In genomic region chr14:99202516-99202915, GRCh38 we compare ENCODE assay signal across 21 cellular contexts.
A peak's percentile ranks its signal among the peaks of the same experiment; 100 is the strongest.
DNase-seq lines count a peak whose midpoint lies in the region; ATAC-seq and TF ChIP-seq lines count a peak whose summit lies in the region.
"Had no signal": no experiment of that assay in that cellular context is flagged by ENCODE, and none has a peak within 500 bp of the region (broad histone marks: within the 10 kb centered on the region; RNA-seq: fewer than 3 reads in every experiment).

No MANE protein-coding gene starts in this region.

- H2AK5ac ChIP-seq in trophoblast cell (ENCODE audit: low read length), result peak overlapping the region; percentile 16

- POLR2A ChIA-PET in activated naive CD8-positive, alpha-beta T cell treated with anti-CD3 and anti-CD28 coated beads, Interleukin-2, amount 10 ng/mL, durations not matched to agents 7 days and 5 days (lab: Charles Lee), result interaction anchor here (0.5 to 5.5 kb wide), 9 partner anchors 11 to 207 kb away, joined by 3 to 28 read pairs (median 4); partner anchors contain the start of gene BCL11B

- no peak overlapping the region for H3K9ac ChIP-seq in trophoblast cell (ENCODE audit: low read length)

- no peaks in the 10 kb centered on the region for H3K27me3 ChIP-seq in trophoblast cell (ENCODE audit: insufficient read depth, low read length)
- H3K27me3 ChIP-seq: adrenal gland, transverse colon had no signal

- H3K4me2 ChIP-seq in trophoblast cell (ENCODE audit: low read length), result no peak overlapping the region

- intact Hi-C loops in mucosa of descending colon (cut with DNase I, micrococcal nuclease), result no loop called here

- no peaks in the 10 kb centered on the region for H3K9me3 Mint-ChIP-seq in activated T-cell treated with anti-CD3 and anti-CD28 coated beads, Interleukin-2, amount 50 U/mL, for 4 hours
- no peaks in the 10 kb centered on the region for H3K9me3 Mint-ChIP-seq in activated naive CD8-positive, alpha-beta T cell treated with anti-CD3 and anti-CD28 coated beads, Interleukin-2, amount 10 ng/mL, durations not matched to agents 7 days and 5 days
- H3K9me3 Mint-ChIP-seq: stimulated activated memory B cell treated with anti-CD40 and anti-IgM and Interleukin-4, amounts not matched to agents 10 μg/mL and 1 μg/mL and 100 μg/mL, for 72 hours had no signal

- H3K4me1 Mint-ChIP-seq in activated T-cell treated with anti-CD3 and anti-CD28 coated beads, Interleukin-2, amount 50 U/mL, for 4 hours (ENCODE audit: low read depth), result peaks cover 100% of the 10 kb centered on the region
- peaks cover 92% of the 10 kb centered on the region for H3K4me1 Mint-ChIP-seq in activated naive CD8-positive, alpha-beta T cell treated with anti-CD3 and anti-CD28 coated beads, Interleukin-2, amount 10 ng/mL, durations not matched to agents 7 days and 5 days
- H3K4me1 Mint-ChIP-seq: stimulated activated memory B cell treated with anti-CD40 and anti-IgM and Interleukin-4, amounts not matched to agents 10 μg/mL and 1 μg/mL and 100 μg/mL, for 72 hours had no signal

- no peak overlapping the region for H3K23ac ChIP-seq in trophoblast cell (ENCODE audit: low read length)

- no peak overlapping the region for H4K91ac ChIP-seq in trophoblast cell (ENCODE audit: low read depth, low read length)

- H2BK5ac ChIP-seq in trophoblast cell (ENCODE audit: low read depth, low read length, poor library complexity), result no peak overlapping the region

- no peak for TF ChIP-seq CTCF in mucosa of descending colon (IDR thresholded peaks at IDR 0.05)

- H4K12ac ChIP-seq in trophoblast cell (ENCODE audit: low read depth, low read length), result no peak overlapping the region

- no peak overlapping the region for H2AFZ ChIP-seq in trophoblast cell (ENCODE audit: insufficient read depth, low read length, poor library complexity)

- no peaks in the 10 kb centered on the region for H3K27me3 Mint-ChIP-seq in activated T-cell treated with anti-CD3 and anti-CD28 coated beads, Interleukin-2, amount 50 U/mL, for 4 hours (ENCODE audit: low read depth)
- no peaks in the 10 kb centered on the region for H3K27me3 Mint-ChIP-seq in activated naive CD8-positive, alpha-beta T cell treated with anti-CD3 and anti-CD28 coated beads, Interleukin-2, amount 10 ng/mL, durations not matched to agents 7 days and 5 days
- H3K27me3 Mint-ChIP-seq: stimulated activated memory B cell treated with anti-CD40 and anti-IgM and Interleukin-4, amounts not matched to agents 10 μg/mL and 1 μg/mL and 100 μg/mL, for 72 hours had no signal

- H3K36me3 ChIP-seq in trophoblast cell (ENCODE audit: control insufficient read depth in 1 of 2, insufficient read depth in 2 of 2, low read length in 2 of 2) (no peaks in the 10 kb centered on the region), mucosa of descending colon (ENCODE audit: low read depth) (no peaks in the 10 kb centered on the region)
- H3K36me3 ChIP-seq: adrenal gland, esophagus muscularis mucosa, transverse colon, WERI-Rb-1 had no signal

- WGBS in trophoblast cell (ENCODE audit: extremely low coverage, insufficient coverage, insufficient read length), result no CpG with 5 or more reads among the region's 8 CpGs

- no peak overlapping the region for H3K14ac ChIP-seq in trophoblast cell (ENCODE audit: low read length)

- no peak overlapping the region for H4K8ac ChIP-seq in trophoblast cell (ENCODE audit: low read depth, low read length)

- H3K18ac ChIP-seq in trophoblast cell (ENCODE audit: low read length), result peak overlapping the region; percentile 38

- H3K79me1 ChIP-seq in trophoblast cell (ENCODE audit: low read length), result peaks cover 3% of the 10 kb centered on the region

- H3K9me3 ChIP-seq in trophoblast cell (ENCODE audit: insufficient read depth, low read depth, low read length) (no peaks in the 10 kb centered on the region), mucosa of descending colon (no peaks in the 10 kb centered on the region)
- H3K9me3 ChIP-seq: adrenal gland, Caco-2, esophagus muscularis mucosa, transverse colon had no signal

- no peak overlapping the region for H3K4ac ChIP-seq in trophoblast cell (ENCODE audit: low read depth, low read length)

- H3K36me3 Mint-ChIP-seq in activated T-cell treated with anti-CD3 and anti-CD28 coated beads, Interleukin-2, amount 50 U/mL, for 4 hours (ENCODE audit: insufficient read depth), result peaks cover 26% of the 10 kb centered on the region
- peaks cover 37% of the 10 kb centered on the region for H3K36me3 Mint-ChIP-seq in activated naive CD8-positive, alpha-beta T cell treated with anti-CD3 and anti-CD28 coated beads, Interleukin-2, amount 10 ng/mL, durations not matched to agents 7 days and 5 days
- H3K36me3 Mint-ChIP-seq: stimulated activated memory B cell treated with anti-CD40 and anti-IgM and Interleukin-4, amounts not matched to agents 10 μg/mL and 1 μg/mL and 100 μg/mL, for 72 hours had no signal

- peak overlapping the region; percentile 65 for H3K4me3 Mint-ChIP-seq in activated T-cell treated with anti-CD3 and anti-CD28 coated beads, Interleukin-2, amount 50 U/mL, for 4 hours
- peak overlapping the region; percentile 64 for H3K4me3 Mint-ChIP-seq in activated naive CD8-positive, alpha-beta T cell treated with anti-CD3 and anti-CD28 coated beads, Interleukin-2, amount 10 ng/mL, durations not matched to agents 7 days and 5 days
- H3K4me3 Mint-ChIP-seq: stimulated activated memory B cell treated with anti-CD40 and anti-IgM and Interleukin-4, amounts not matched to agents 10 μg/mL and 1 μg/mL and 100 μg/mL, for 72 hours had no signal

- H3K27ac Mint-ChIP-seq in activated naive CD8-positive, alpha-beta T cell treated with anti-CD3 and anti-CD28 coated beads, Interleukin-2, amount 10 ng/mL, durations not matched to agents 7 days and 5 days, result peak overlapping the region; percentile 82
- H3K27ac Mint-ChIP-seq: stimulated activated memory B cell treated with anti-CD40 and anti-IgM and Interleukin-4, amounts not matched to agents 10 μg/mL and 1 μg/mL and 100 μg/mL, for 72 hours had no signal

- no peak for ATAC-seq in activated T-cell treated with anti-CD3 and anti-CD28 coated beads, Interleukin-2, amount 50 U/mL, for 4 hours
- no peak for ATAC-seq in activated naive CD8-positive, alpha-beta T cell treated with anti-CD3 and anti-CD28 coated beads, Interleukin-2, amount 10 ng/mL, durations not matched to agents 7 days and 5 days (ENCODE audit: low read depth)
- no peak for ATAC-seq in HG03442 (IDR thresholded peaks at IDR 0.05; ENCODE audit: unreplicated experiment)
- no peak for ATAC-seq in mucosa of descending colon
- ATAC-seq: right cardiac atrium; stimulated activated memory B cell treated with anti-CD40 and anti-IgM and Interleukin-4, amounts not matched to agents 10 μg/mL and 1 μg/mL and 100 μg/mL, for 72 hours had no signal

- H3K79me2 ChIP-seq in trophoblast cell (ENCODE audit: control insufficient read depth, insufficient read depth, low read length, poor library complexity), result no peaks in the 10 kb centered on the region

- H2BK12ac ChIP-seq in trophoblast cell (ENCODE audit: low read length), result no peak overlapping the region

- no peak for DNase-seq in activated T-cell treated with anti-CD3 and anti-CD28 coated beads, Interleukin-2, amount 50 U/mL, for 4 hours
- DNase-seq in activated T-cell treated with anti-CD3 and anti-CD28 coated beads, Interleukin-2, amount 50 U/mL, for 1 hour, result no peak
- peak; percentile 63 for DNase-seq in NCI-H524 treated with DMSO at 0.1 percent for 48 hours (lab: John Stamatoyannopoulos, UW)
- no peak for DNase-seq in activated naive CD8-positive, alpha-beta T cell treated with anti-CD3 and anti-CD28 coated beads, Interleukin-2, amount 10 ng/mL, durations not matched to agents 7 days and 5 days
- DNase-seq in trophoblast cell, result no peak
- no peak for DNase-seq in mucosa of descending colon
- no peak for DNase-seq in RPMI8226
- DNase-seq: adrenal gland, EL, IMR-90, midbrain, NCI-H1694, occipital lobe, right cardiac atrium, transverse colon, WERI-Rb-1 had no signal

- no peak overlapping the region for H3K27ac ChIP-seq in trophoblast cell (ENCODE audit: low read depth, low read length)
- H3K27ac ChIP-seq: adrenal gland, esophagus muscularis mucosa, HL-60, transverse colon, WERI-Rb-1 had no signal

- H3K4me1 ChIP-seq in trophoblast cell (ENCODE audit: control insufficient read depth in 1 of 2, insufficient read depth in 2 of 2, low read length in 2 of 2), result peaks cover 12 to 14% of the 10 kb centered on the region in 2 experiments
- no peaks in the 10 kb centered on the region for H3K4me1 ChIP-seq in mucosa of descending colon (ENCODE audit: low read depth)
- H3K4me1 ChIP-seq: adrenal gland, Caco-2, esophagus muscularis mucosa, transverse colon had no signal

- no peak overlapping the region for H2BK120ac ChIP-seq in trophoblast cell (ENCODE audit: insufficient read depth, low read length, poor library complexity)

- H3K4me3 ChIP-seq in trophoblast cell (ENCODE audit: low read depth, low read length) (no peak overlapping the region), mucosa of descending colon (no peak overlapping the region)
- H3K4me3 ChIP-seq: adrenal gland, esophagus muscularis mucosa, transverse colon had no signal
